Comparison of ENCODE assay signal across 21 cellular contexts in genomic region chr16:27301236-27301861, GRCh38. TPM values are rescaled to one million over a fixed set of nuclear protein-coding genes. Genes with fewer than 3 reads are reported as not detected.
A peak's percentile ranks its signal among the peaks of the same experiment; 100 is the strongest.
DNase-seq lines count a peak whose midpoint lies in the region; ATAC-seq and TF ChIP-seq lines count a peak whose summit lies in the region.
"Had no signal": no experiment of that assay in that cellular context is flagged by ENCODE, and none has a peak within 500 bp of the region (broad histone marks: within the 10 kb centered on the region; RNA-seq: fewer than 3 reads in every experiment).

No MANE protein-coding gene starts in this region.

- H3K36me3 ChIP-seq in GM06990 (ENCODE audit: control insufficient read depth, insufficient read depth, low read length) (no peaks in the 10 kb centered on the region), RWPE2 (ENCODE audit: low read depth) (no peaks in the 10 kb centered on the region), left ventricle myocardium inferior (no peaks in the 10 kb centered on the region)
- H3K36me3 ChIP-seq: uterus had no signal

- intact Hi-C loops in left ventricle myocardium inferior (cut with micrococcal nuclease) = no loop called here

- no peak overlapping the region for H3K27ac ChIP-seq in RWPE2 (ENCODE audit: poor library complexity, severe bottlenecking)
- no peak overlapping the region for H3K27ac ChIP-seq in left ventricle myocardium inferior (replicated peaks)
- H3K27ac ChIP-seq: uterus had no signal

- H3K4me3 ChIP-seq in GM06990 (replicated peaks; ENCODE audit: low read depth, low read length) = no peak overlapping the region
- H3K4me3 ChIP-seq in RWPE2 (ENCODE audit: severe bottlenecking) = no peak overlapping the region
- H3K4me3 ChIP-seq in left ventricle myocardium inferior = no peak overlapping the region
- H3K4me3 ChIP-seq: uterus had no signal

- DNase-seq in GM06990 (ENCODE audit: extremely low read depth, insufficient read length) = peak; percentile 47
- DNase-seq in RWPE2 (ENCODE audit: low spot score) = no peak
- no peak for DNase-seq in NOMO-1 treated with DMSO at 0.1 percent for 48 hours (lab: John Stamatoyannopoulos, UW; ENCODE audit: unreplicated experiment)
- DNase-seq in EL = no peak
- no peak for DNase-seq in AG20443 (ENCODE audit: low spot score)
- DNase-seq in left ventricle myocardium inferior = no peak
- DNase-seq: activated CD4-positive, alpha-beta T cell treated with anti-CD3 and anti-CD28 coated beads, Interleukin-2, amount 10 ng/mL, durations not matched to agents 24 days and 14 days; activated naive CD4-positive, alpha-beta T cell; activated T-cell treated with anti-CD3 and anti-CD28 coated beads for 4 hours; C1 segment of cervical spinal cord; caudate nucleus; erythroblast; foreskin melanocyte; GDM1; NCI-H1417; stimulated activated CD4-positive, alpha-beta T cell treated with anti-CD3 and anti-CD28 coated beads, Interleukin-2, amount 100 ng/mL, for 48 hours; uterus had no signal

- no peaks in the 10 kb centered on the region for H3K9me3 ChIP-seq in RWPE2 (ENCODE audit: severe bottlenecking)
- H3K9me3 ChIP-seq in left ventricle myocardium inferior (replicated peaks) = no peaks in the 10 kb centered on the region
- H3K9me3 ChIP-seq: uterus had no signal

- H3K27me3 ChIP-seq in GM06990 (replicated peaks; ENCODE audit: control insufficient read depth, insufficient read depth, low read length) = no peaks in the 10 kb centered on the region
- H3K27me3 ChIP-seq in RWPE2 (ENCODE audit: insufficient read depth, poor library complexity, severe bottlenecking) = no peaks in the 10 kb centered on the region
- no peaks in the 10 kb centered on the region for H3K27me3 ChIP-seq in left ventricle myocardium inferior (ENCODE audit: low read depth)
- H3K27me3 ChIP-seq: uterus had no signal

- ATAC-seq in GM18909 (IDR thresholded peaks at IDR 0.05; ENCODE audit: poor library complexity, unreplicated experiment) (peak; percentile 45), HG02840 (IDR thresholded peaks at IDR 0.05; ENCODE audit: low FRiP score, unreplicated experiment) (peak; percentile 63), RWPE2 (ENCODE audit: low read depth) (0 out of 3 replicates have a peak, but pooled peaks have one; percentile 45)
- ATAC-seq: HepG2; natural killer cell treated with Interleukin-12 subunit alpha and Interleukin-12 subunit beta and Interleukin-15 and Interleukin-18, amount 100 ng/mL, for 72 hours had no signal

- no peaks in the 10 kb centered on the region for H3K4me1 ChIP-seq in RWPE2 (ENCODE audit: insufficient read depth, poor library complexity, severe bottlenecking)
- no peaks in the 10 kb centered on the region for H3K4me1 ChIP-seq in left ventricle myocardium inferior
- H3K4me1 ChIP-seq: uterus had no signal

- TF ChIP-seq CTCF in GM06990 (IDR thresholded peaks at IDR 0.05; ENCODE audit: insufficient read depth, low read length, poor library complexity, severe bottlenecking) (no peak), RWPE2 (IDR thresholded peaks at IDR 0.05; ENCODE audit: poor library complexity, severe bottlenecking) (no peak), left ventricle myocardium inferior (IDR thresholded peaks at IDR 0.05; ENCODE audit: borderline replicate concordance) (no peak)

RNA-seq across cellular contexts. Expression of gene IL4R, which starts 12.4 kb away (rescaled TPM):
- 12.0 TPM for total RNA-seq in left ventricle myocardium inferior

RNA-seq across cellular contexts. Expression of gene NSMCE1, which starts 32.8 kb away (rescaled TPM):
- 38.6 TPM for total RNA-seq in left ventricle myocardium inferior
